In genomic region chr6:17984822-17985660, GRCh38 we compare ENCODE assay signal across 10 cellular contexts. TPM values are rescaled to one million over a fixed set of nuclear protein-coding genes. Genes with fewer than 3 reads are reported as not detected.
A peak's percentile ranks its signal among the peaks of the same experiment; 100 is the strongest.
DNase-seq lines count a peak whose midpoint lies in the region; ATAC-seq, FAIRE-seq and TF ChIP-seq lines count a peak whose summit lies in the region.
"Had no signal": no experiment of that assay in that cellular context is flagged by ENCODE, and none has a peak within 500 bp of the region (broad histone marks: within the 10 kb centered on the region; RNA-seq: fewer than 3 reads in every experiment).

No MANE protein-coding gene starts in this region.

- intact Hi-C loops in prostate gland (cut with DNase I): loop anchor here (5.0 to 10.0 kb wide), 4 partner anchors 50 to 277 kb away; partner anchors contain the start of gene DEK

- DNase-seq in fibroblast of pulmonary artery (ENCODE audit: low read depth): no peak
- DNase-seq in prostate gland (ENCODE audit: low spot score): no peak
- DNase-seq in frontal cortex (ENCODE audit: low spot score in 2 of 2): no peak
- DNase-seq in NCI-H1694 treated with DMSO at 0.1 percent for 48 hours (lab: John Stamatoyannopoulos, UW): no peak
- DNase-seq: NCI-H446 treated with DMSO at 0.1 percent for 48 hours had no signal

- H3K27ac ChIP-seq in BLaER1 (no peak overlapping the region), prostate gland (peak overlapping the region; percentile 19 to 90)

- H3K4me2 ChIP-seq in BLaER1: 0 out of 2 replicates have a peak overlapping the region, but pooled peaks have one; percentile 2

- no peak overlapping the region for H3K9ac ChIP-seq in BLaER1

- H3K36me3 ChIP-seq in BLaER1 (peaks cover 4% of the 10 kb centered on the region; the same call in 1 of the 2 replicates), prostate gland (no peaks in the 10 kb centered on the region)

- H3K27me3 ChIP-seq in BLaER1: peaks cover 27% of the 10 kb centered on the region
- no peaks in the 10 kb centered on the region for H3K27me3 ChIP-seq in prostate gland (replicated peaks; ENCODE audit: insufficient read depth)

- 10% methylated on average over 11 of the region's 11 CpGs for WGBS in prostate gland

- H3K4me1 ChIP-seq in BLaER1 (peaks cover 25% of the 10 kb centered on the region), prostate gland (replicated peaks) (no peaks in the 10 kb centered on the region)

- no peak overlapping the region for H3K4me3 ChIP-seq in BLaER1
- H3K4me3 ChIP-seq in fibroblast of pulmonary artery (replicated peaks; ENCODE audit: low read depth, low read length): peak overlapping the region; percentile 87
- peak overlapping the region; percentile 64 to 72 for H3K4me3 ChIP-seq in prostate gland

- FAIRE-seq in frontal cortex (lab: Jason Lieb, UNC): no peak

- TF ChIP-seq CTCF in fibroblast of pulmonary artery (IDR thresholded peaks at IDR 0.05; ENCODE audit: low read length, missing control alignments) (no peak), prostate gland (IDR thresholded peaks at IDR 0.05) (no peak)

- H4K20me1 ChIP-seq in BLaER1: peaks cover 23% of the 10 kb centered on the region

- TF ChIP-seq POLR2A in prostate gland (IDR thresholded peaks at IDR 0.05): no peak

- H3K9me3 ChIP-seq in BLaER1 (no peaks in the 10 kb centered on the region), prostate gland (no peaks in the 10 kb centered on the region)

- ATAC-seq in SK-N-SH treated with all-trans-retinoic acid at 6 μM for 48 hours (peak; percentile 3; the same call in 1 of the 3 replicates), GM19455 (IDR thresholded peaks at IDR 0.05; ENCODE audit: unreplicated experiment) (no peak), HG03565 (IDR thresholded peaks at IDR 0.05; ENCODE audit: unreplicated experiment) (no peak)
- ATAC-seq: activated CD4-positive, CD25-positive, alpha-beta regulatory T cell treated with anti-CD3 and anti-CD28 coated beads, Interleukin-2, amount 50 U/mL, for 24 hours had no signal

TF ChIP-seq in SK-N-SH treated with all-trans-retinoic acid at 6 μM for 48 hours, 23 proteins besides CTCF, POLR2A, EP300 and RAD21:
- TF ChIP-seq CREB5 (CRISPR knock-in tag; IDR thresholded peaks at IDR 0.05; ENCODE audit: low read depth) (no peak), ZFP30 (CRISPR knock-in tag; IDR thresholded peaks at IDR 0.05) (no peak), TOX (CRISPR knock-in tag; IDR thresholded peaks at IDR 0.05; ENCODE audit: borderline replicate concordance) (no peak), ZFP3 (CRISPR knock-in tag; IDR thresholded peaks at IDR 0.05) (no peak), POU6F1 (CRISPR knock-in tag; IDR thresholded peaks at IDR 0.05; ENCODE audit: borderline replicate concordance, low read depth) (no peak), PATZ1 (CRISPR knock-in tag; IDR thresholded peaks at IDR 0.05; ENCODE audit: borderline replicate concordance) (no peak), TSHZ2 (CRISPR knock-in tag; IDR thresholded peaks at IDR 0.05) (no peak)
TF ChIP-seq in SK-N-SH treated with all-trans-retinoic acid at 6 μM for 48 hours: peak in this region for 0.

RNA-seq across cellular contexts. Expression of gene KIF13A, which starts 2.4 kb away (rescaled TPM):
- total RNA-seq in prostate gland (10 to 100 TPM; 36.8 to 57.5 TPM), frontal cortex (16.3 TPM)
